In the genomic region with DNA sequence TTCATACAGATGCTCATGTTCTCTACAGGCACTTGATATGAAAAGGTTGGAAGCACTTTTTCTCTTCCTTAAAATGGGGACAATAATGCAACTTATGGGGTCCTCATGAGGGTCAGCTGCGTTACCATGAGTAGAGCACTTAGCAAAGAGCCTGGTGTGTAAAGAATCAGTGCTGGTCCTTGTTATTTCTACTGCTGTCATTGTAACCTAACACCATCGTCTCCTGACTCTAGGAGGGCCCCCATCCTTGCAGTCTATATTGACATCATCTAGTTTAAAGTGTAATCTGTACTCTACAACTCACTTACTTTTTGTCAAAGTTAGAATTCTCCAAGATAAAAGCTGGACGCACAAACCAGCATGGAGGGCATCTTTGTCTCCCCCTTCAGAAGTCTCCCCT, we compare ENCODE assay signal across 17 cellular contexts. TPM values are rescaled to one million over a fixed set of nuclear protein-coding genes. Genes with fewer than 3 reads are reported as not detected.
"Had no signal": no experiment of that assay in that cellular context is flagged by ENCODE, and none has a peak within 500 bp of the region (broad histone marks: within the 10 kb centered on the region; RNA-seq: fewer than 3 reads in every experiment).

No MANE protein-coding gene starts in this region.

- H3K4me1 Mint-ChIP-seq: activated naive CD4-positive, alpha-beta T cell treated with anti-CD3 and anti-CD28 coated beads, Interleukin-2, amount 10 ng/mL, durations not matched to agents 7 days and 5 days; activated T-helper 17 cell treated with anti-CD3 and anti-CD28 coated beads, Interleukin-2, amount 50 U/mL, for 72 hours; central memory CD8-positive, alpha-beta T cell had no signal

- H3K27ac Mint-ChIP-seq: activated naive CD4-positive, alpha-beta T cell treated with anti-CD3 and anti-CD28 coated beads, Interleukin-2, amount 10 ng/mL, durations not matched to agents 7 days and 5 days; activated T-helper 17 cell treated with anti-CD3 and anti-CD28 coated beads, Interleukin-2, amount 50 U/mL, for 72 hours; effector memory CD8-positive, alpha-beta T cell; T-helper 1 cell treated with Interleukin-12 subunit alpha and Interleukin-12 subunit beta and Interleukin-4 antibody, amounts not matched to agents 30 μg/mL and 1 μg/mL, for 36 hours had no signal

- H3K36me3 Mint-ChIP-seq: activated naive CD4-positive, alpha-beta T cell treated with anti-CD3 and anti-CD28 coated beads, Interleukin-2, amount 10 ng/mL, durations not matched to agents 7 days and 5 days had no signal

- ATAC-seq: activated T-helper 17 cell treated with anti-CD3 and anti-CD28 coated beads, Interleukin-2, amount 50 U/mL, for 72 hours; effector memory CD8-positive, alpha-beta T cell; gastrocnemius medialis; heart right ventricle; left ventricle myocardium superior had no signal

- H3K4me3 ChIP-seq: gastrocnemius medialis, heart right ventricle, skin epidermis, tibial artery had no signal

- H3K27me3 ChIP-seq: gastrocnemius medialis, heart right ventricle, tibial artery had no signal

- H3K36me3 ChIP-seq: gastrocnemius medialis, heart right ventricle, tibial artery had no signal

- H3K9me3 ChIP-seq: gastrocnemius medialis, heart right ventricle, tibial artery had no signal

- H3K9ac ChIP-seq: parathyroid adenoma had no signal

- DNase-seq: activated CD4-positive, alpha-beta T cell treated with anti-CD3 and anti-CD28 coated beads for 48 hours; activated naive CD4-positive, alpha-beta T cell treated with anti-CD3 and anti-CD28 coated beads, Interleukin-2, amount 10 ng/mL, durations not matched to agents 7 days and 5 days; activated T-cell treated with anti-CD3 and anti-CD28 coated beads for 4 hours; effector memory CD8-positive, alpha-beta T cell; gastrocnemius medialis; heart right ventricle; left ventricle myocardium superior; mesendoderm; retina; stimulated activated CD4-positive, alpha-beta T cell treated with anti-CD3 and anti-CD28 coated beads, Interleukin-4, amount 100 ng/mL, for 4 hours; tibial artery had no signal

- H3K4me3 Mint-ChIP-seq: activated naive CD4-positive, alpha-beta T cell treated with anti-CD3 and anti-CD28 coated beads, Interleukin-2, amount 10 ng/mL, durations not matched to agents 7 days and 5 days; activated T-helper 17 cell treated with anti-CD3 and anti-CD28 coated beads, Interleukin-2, amount 50 U/mL, for 72 hours; central memory CD8-positive, alpha-beta T cell; effector memory CD8-positive, alpha-beta T cell; T-helper 1 cell treated with Interleukin-12 subunit alpha and Interleukin-12 subunit beta and Interleukin-4 antibody, amounts not matched to agents 30 μg/mL and 1 μg/mL, for 36 hours had no signal

- H3K9me3 Mint-ChIP-seq: activated naive CD4-positive, alpha-beta T cell treated with anti-CD3 and anti-CD28 coated beads, Interleukin-2, amount 10 ng/mL, durations not matched to agents 7 days and 5 days; activated T-helper 17 cell treated with anti-CD3 and anti-CD28 coated beads, Interleukin-2, amount 50 U/mL, for 72 hours; central memory CD8-positive, alpha-beta T cell; effector memory CD8-positive, alpha-beta T cell; T-helper 1 cell treated with Interleukin-12 subunit alpha and Interleukin-12 subunit beta and Interleukin-4 antibody, amounts not matched to agents 30 μg/mL and 1 μg/mL, for 36 hours had no signal

RNA-seq across cellular contexts. Expression of gene CAPN9, which starts 2.4 kb away (rescaled TPM):
- total RNA-seq: activated CD8-positive, alpha-beta memory T cell treated with anti-CD3 and anti-CD28 coated beads for 36 hours; activated T-helper 17 cell treated with anti-CD3 and anti-CD28 coated beads, Interleukin-2, amount 50 U/mL, for 72 hours; gastrocnemius medialis had no signal

RNA-seq across cellular contexts. Expression of gene AGT, which starts 35.7 kb away (rescaled TPM):
- total RNA-seq: activated CD8-positive, alpha-beta memory T cell treated with anti-CD3 and anti-CD28 coated beads for 36 hours; activated T-helper 17 cell treated with anti-CD3 and anti-CD28 coated beads, Interleukin-2, amount 50 U/mL, for 72 hours had no signal
